Comparison of ENCODE assay signal across 14 cellular contexts in the genomic region with DNA sequence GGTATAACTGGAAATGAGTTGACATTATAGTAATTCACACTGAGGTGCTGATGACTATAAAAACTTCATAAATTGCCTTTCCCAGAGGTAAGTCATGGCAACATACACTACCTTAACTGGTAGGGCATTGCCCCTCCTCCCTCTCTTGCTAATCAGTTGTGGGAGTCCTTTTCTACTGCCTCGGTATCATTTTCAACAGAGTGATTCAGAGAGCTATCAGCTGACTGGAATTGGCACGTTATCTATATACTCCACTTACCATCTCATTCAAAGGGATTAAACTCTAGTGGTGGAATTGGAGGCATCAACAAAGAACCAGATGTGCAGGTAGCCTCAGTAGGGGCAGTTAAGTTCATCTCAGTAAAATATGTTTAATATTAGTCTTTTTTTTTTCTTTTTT. TPM values are rescaled to one million over a fixed set of nuclear protein-coding genes. Genes with fewer than 3 reads are reported as not detected.
DNase-seq lines count a peak whose midpoint lies in the region; ATAC-seq and TF ChIP-seq lines count a peak whose summit lies in the region.
"Had no signal": no experiment of that assay in that cellular context is flagged by ENCODE, and none has a peak within 500 bp of the region (broad histone marks: within the 10 kb centered on the region; RNA-seq: fewer than 3 reads in every experiment).

No MANE protein-coding gene starts in this region.

- H2AFZ ChIP-seq in OCI-LY1 (ENCODE audit: low read length) = no peak overlapping the region

- intact Hi-C loops in ovary (cut with DNase I) = no loop called here

- peaks cover 17% of the 10 kb centered on the region for H3F3A ChIP-seq in OCI-LY1 (ENCODE audit: insufficient read depth, low read length)

- H3K27me3 ChIP-seq in OCI-LY1 (ENCODE audit: insufficient read depth, low read length) = no peaks in the 10 kb centered on the region
- H3K27me3 ChIP-seq in ovary = no peaks in the 10 kb centered on the region
- H3K27me3 ChIP-seq: esophagus muscularis mucosa, stomach had no signal

- H3K4me3 ChIP-seq in OCI-LY1 (ENCODE audit: low read depth, low read length, poor library complexity, severe bottlenecking) = no peak overlapping the region
- H3K4me3 ChIP-seq in fibroblast of the aortic adventitia (ENCODE audit: low read depth, low read length) = no peak overlapping the region
- no peak overlapping the region for H3K4me3 ChIP-seq in ovary
- H3K4me3 ChIP-seq: esophagus muscularis mucosa, stomach had no signal

- H3K4me2 ChIP-seq in OCI-LY1 (ENCODE audit: low read length) = no peak overlapping the region

- TF ChIP-seq CTCF in OCI-LY1 (IDR thresholded peaks at IDR 0.05; ENCODE audit: low read length) = no peak
- TF ChIP-seq CTCF in fibroblast of the aortic adventitia (IDR thresholded peaks at IDR 0.05; ENCODE audit: insufficient read depth, low read length) = no peak
- no peak for TF ChIP-seq CTCF in ovary (IDR thresholded peaks at IDR 0.05)

- no peaks in the 10 kb centered on the region for H3K36me3 ChIP-seq in OCI-LY1 (ENCODE audit: insufficient read depth, low read length)
- H3K36me3 ChIP-seq in ovary = no peaks in the 10 kb centered on the region
- H3K36me3 ChIP-seq: esophagus muscularis mucosa, stomach had no signal

- H3K79me2 ChIP-seq in OCI-LY1 (ENCODE audit: insufficient read depth, low read length) = no peaks in the 10 kb centered on the region

- H3K9me3 ChIP-seq in OCI-LY1 (ENCODE audit: low read length) = no peaks in the 10 kb centered on the region
- no peaks in the 10 kb centered on the region for H3K9me3 ChIP-seq in ovary
- H3K9me3 ChIP-seq: esophagus muscularis mucosa, stomach had no signal

- no peaks in the 10 kb centered on the region for H3K9me2 ChIP-seq in OCI-LY1 (ENCODE audit: low read depth, low read length)

- H3K27ac ChIP-seq in OCI-LY1 (ENCODE audit: low read depth, low read length, poor library complexity, severe bottlenecking) = peak overlapping the region; percentile 99
- no peak overlapping the region for H3K27ac ChIP-seq in ovary
- H3K27ac ChIP-seq: esophagus muscularis mucosa, HL-60, stomach had no signal

- H3K9ac ChIP-seq in OCI-LY1 (ENCODE audit: low read length) = no peak overlapping the region

- WGBS in ovary, 3 donors = 26 to 41% (median 38%) methylated on average over 2 of the region's 2 CpGs

- no peak for TF ChIP-seq EP300 in ovary (IDR thresholded peaks at IDR 0.05)

- no peak for ATAC-seq in HG03378 (IDR thresholded peaks at IDR 0.05; ENCODE audit: unreplicated experiment)

- no peaks in the 10 kb centered on the region for H4K20me1 ChIP-seq in OCI-LY1 (ENCODE audit: insufficient read depth, low read length)

- TF ChIP-seq POLR2A in ovary (IDR thresholded peaks at IDR 0.05) = no peak

- H3K4me1 ChIP-seq in OCI-LY1 (ENCODE audit: insufficient read depth, low read length, severe bottlenecking) (peaks cover 79% of the 10 kb centered on the region), ovary (ENCODE audit: insufficient read depth) (peaks cover 1% of the 10 kb centered on the region)

- peak; percentile 34 for DNase-seq in Daoy (ENCODE audit: low read depth)
- peak; percentile 14 for DNase-seq in HPDE6-E6E7 (ENCODE audit: extremely low spot score)
- DNase-seq in fibroblast of the aortic adventitia (ENCODE audit: low read depth) = peak; percentile 55
- DNase-seq in SW 1271 (lab: John Stamatoyannopoulos, UW) = no peak
- DNase-seq in ovary = no peak
- DNase-seq: activated CD4-positive, alpha-beta T cell treated with anti-CD3 and anti-CD28 coated beads, Interleukin-2, amount 50 U/mL, for 48 hours; CD4-positive, CD25-positive, alpha-beta regulatory T cell; GOT3; stomach; T1000 had no signal

RNA-seq across cellular contexts. Expression of gene NUP160, which starts 8.0 kb away (rescaled TPM):
- 26.5 and 27.5 TPM in 2 replicates for total RNA-seq in Daoy (2014; rRNA removed; shearing (Covaris generic))
- total RNA-seq in fibroblast of the aortic adventitia (ENCODE audit: low replicate concordance) = 31.2 and 41.5 TPM in 2 replicates
- 10 to 100 TPM; 29.1 to 48.5 (median 32.7) TPM for total RNA-seq in ovary
- polyA plus RNA-seq in ovary = 10 to 100 TPM; 21.3 to 27.3 TPM

Comparison
In these comparisons a context has a peak if more than half of its experiments do, and no peak if none do; other contexts are left out.
1. DNase-seq: peak in Daoy (single experiment), HPDE6-E6E7 (single experiment) and fibroblast of the aortic adventitia (single experiment); none in SW 1271 (0 of 2) and ovary (0 of 5).